Comparison of ENCODE assay signal across 31 cellular contexts in the genomic region with DNA sequence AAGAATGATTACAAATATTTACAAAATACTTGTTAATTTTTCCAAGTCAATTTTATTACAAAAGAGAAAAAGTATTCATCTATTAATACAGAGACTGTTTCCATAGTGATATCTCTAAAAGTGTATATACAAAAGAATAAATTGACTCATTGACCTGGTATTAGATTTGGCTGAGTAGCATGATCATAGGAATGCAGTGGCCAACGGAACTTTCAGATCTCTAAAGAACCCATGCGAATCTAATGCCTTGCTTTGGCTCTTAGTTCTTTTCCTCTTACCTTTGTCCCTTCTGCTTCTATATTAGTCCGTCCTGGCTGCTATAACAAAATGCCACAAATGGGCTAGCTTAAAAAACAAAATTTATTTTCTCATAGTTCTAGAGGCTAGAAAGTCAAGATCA.
"Had no signal": no experiment of that assay in that cellular context is flagged by ENCODE, and none has a peak within 500 bp of the region (broad histone marks: within the 10 kb centered on the region; RNA-seq: fewer than 3 reads in every experiment).

No MANE protein-coding gene starts in this region.

- H3K27ac ChIP-seq: adrenal gland, epithelial cell of prostate, esophagus squamous epithelium had no signal

- H3K4me1 ChIP-seq: adrenal gland, esophagus squamous epithelium had no signal

- DNase-seq: activated CD4-positive, alpha-beta memory T cell treated with anti-CD3 and anti-CD28 coated beads for 36 hours; activated CD4-positive, alpha-beta T cell treated with anti-CD3 and anti-CD28 coated beads for 36 hours; activated CD4-positive, alpha-beta T cell treated with anti-CD3 and anti-CD28 coated beads, Interleukin-2, amount 10 ng/mL, durations not matched to agents 24 days and 14 days; activated CD4-positive, CD25-positive, alpha-beta regulatory T cell; activated CD4-positive, CD25-positive, alpha-beta regulatory T cell treated with anti-CD3 and anti-CD28 coated beads, Interleukin-2, amount 50 U/mL, for 72 hours; activated CD8-positive, alpha-beta memory T cell treated with anti-CD3 and anti-CD28 coated beads, Interleukin-2, amount 10 ng/mL, durations not matched to agents 7 days and 5 days; activated CD8-positive, alpha-beta memory T cell treated with anti-CD3 and anti-CD28 coated beads, Interleukin-2, amount 50 U/mL, for 4 hours; activated CD8-positive, alpha-beta T cell treated with anti-CD3 and anti-CD28 coated beads, Interleukin-2, amount 10 ng/mL, durations not matched to agents 7 days and 5 days; activated effector memory CD4-positive, alpha-beta T cell treated with anti-CD3 and anti-CD28 coated beads, Interleukin-2, amount 50 U/mL, for 16 hours; activated naive CD4-positive, alpha-beta T cell treated with anti-CD3 and anti-CD28 coated beads for 36 hours; activated naive CD8-positive, alpha-beta T cell treated with anti-CD3 and anti-CD28 coated beads for 36 hours; activated naive CD8-positive, alpha-beta T cell treated with anti-CD3 and anti-CD28 coated beads, Interleukin-2, amount 50 U/mL, for 24 hours; activated T-cell treated with anti-CD3 and anti-CD28 coated beads, Interleukin-2, amount 50 U/mL, for 1 hour; activated T-cell treated with anti-CD3 and anti-CD28 coated beads, Interleukin-2, amount 50 U/mL, for 48 hours; adrenal gland; amygdala; aorta; cortex of kidney; effector CD8-positive, alpha-beta T cell; esophagus squamous epithelium; foreskin fibroblast; head of caudate nucleus; T-helper 1 cell; T-helper 17 cell; T1000 had no signal

- H3K4me3 ChIP-seq: adrenal gland, esophagus squamous epithelium had no signal

- FAIRE-seq: bronchial epithelial cell, colon, endometrium, endothelial cell of umbilical vein, frontal cortex had no signal

- H3K27me3 ChIP-seq: adrenal gland, esophagus squamous epithelium had no signal

- ATAC-seq: activated CD4-positive, alpha-beta T cell treated with anti-CD3 and anti-CD28 coated beads for 36 hours; activated CD8-positive, alpha-beta memory T cell treated with anti-CD3 and anti-CD28 coated beads, Interleukin-2, amount 10 ng/mL, durations not matched to agents 7 days and 5 days; activated CD8-positive, alpha-beta T cell treated with anti-CD3 and anti-CD28 coated beads, Interleukin-2, amount 10 ng/mL, durations not matched to agents 7 days and 5 days; activated naive CD8-positive, alpha-beta T cell treated with anti-CD3 and anti-CD28 coated beads, Interleukin-2, amount 50 U/mL, for 24 hours; T-helper 17 cell had no signal

- H3K36me3 ChIP-seq: adrenal gland, esophagus squamous epithelium had no signal

- H3K9me3 ChIP-seq: adrenal gland had no signal
